In the genomic region with DNA sequence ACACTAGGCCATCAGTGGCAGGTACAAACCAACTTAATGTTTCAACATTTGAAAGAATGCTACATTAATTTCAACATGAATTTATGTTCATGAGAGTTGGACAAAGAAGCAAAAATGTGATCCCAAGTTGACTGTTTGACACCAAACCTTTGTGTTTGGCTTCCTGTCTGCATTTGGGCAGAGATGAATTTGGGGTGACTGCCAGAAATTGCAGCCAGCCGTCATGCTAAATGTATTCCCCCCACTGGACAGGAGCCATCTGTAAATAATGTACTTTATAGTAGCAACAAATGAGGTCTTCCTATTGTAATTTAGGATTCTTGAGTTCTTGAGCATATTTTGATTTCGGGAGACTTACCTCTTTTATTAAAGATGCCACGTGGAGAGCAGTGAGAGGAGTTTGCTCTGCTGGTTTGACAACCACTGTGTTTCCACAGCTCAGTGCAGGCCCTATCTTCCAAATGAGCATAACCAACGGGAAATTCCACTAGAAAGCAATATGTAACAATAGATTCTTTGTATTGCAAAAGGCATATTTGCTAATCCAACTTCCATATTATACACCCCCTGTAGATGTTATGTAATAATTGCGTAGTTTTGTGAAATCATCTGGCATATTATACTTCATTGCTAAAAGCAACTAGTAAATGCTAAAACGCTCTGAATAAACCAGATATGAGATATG, we compare ENCODE assay signal across 1 cellular context.
A peak's percentile ranks its signal among the peaks of the same experiment; 100 is the strongest.
TF ChIP-seq lines count a peak whose summit lies in the region.

No MANE protein-coding gene starts in this region.

TF ChIP-seq in HepG2, 621 proteins besides CTCF, POLR2A, EP300 and RAD21 (continued from another document and continues in another):
- no peak for TF ChIP-seq ZNF879 (CRISPR knock-in tag; IDR thresholded peaks at IDR 0.05)
- peak; percentile 60; the same call in 1 of the 2 replicates for TF ChIP-seq BCL6 (CRISPR knock-in tag; IDR thresholded peaks at IDR 0.05)
- TF ChIP-seq ZNF629 (CRISPR knock-in tag; conservative IDR thresholded peaks at IDR 0.05): no peak
- TF ChIP-seq ZFY (CRISPR knock-in tag; IDR thresholded peaks at IDR 0.05): no peak
- TF ChIP-seq, protein P1, sequence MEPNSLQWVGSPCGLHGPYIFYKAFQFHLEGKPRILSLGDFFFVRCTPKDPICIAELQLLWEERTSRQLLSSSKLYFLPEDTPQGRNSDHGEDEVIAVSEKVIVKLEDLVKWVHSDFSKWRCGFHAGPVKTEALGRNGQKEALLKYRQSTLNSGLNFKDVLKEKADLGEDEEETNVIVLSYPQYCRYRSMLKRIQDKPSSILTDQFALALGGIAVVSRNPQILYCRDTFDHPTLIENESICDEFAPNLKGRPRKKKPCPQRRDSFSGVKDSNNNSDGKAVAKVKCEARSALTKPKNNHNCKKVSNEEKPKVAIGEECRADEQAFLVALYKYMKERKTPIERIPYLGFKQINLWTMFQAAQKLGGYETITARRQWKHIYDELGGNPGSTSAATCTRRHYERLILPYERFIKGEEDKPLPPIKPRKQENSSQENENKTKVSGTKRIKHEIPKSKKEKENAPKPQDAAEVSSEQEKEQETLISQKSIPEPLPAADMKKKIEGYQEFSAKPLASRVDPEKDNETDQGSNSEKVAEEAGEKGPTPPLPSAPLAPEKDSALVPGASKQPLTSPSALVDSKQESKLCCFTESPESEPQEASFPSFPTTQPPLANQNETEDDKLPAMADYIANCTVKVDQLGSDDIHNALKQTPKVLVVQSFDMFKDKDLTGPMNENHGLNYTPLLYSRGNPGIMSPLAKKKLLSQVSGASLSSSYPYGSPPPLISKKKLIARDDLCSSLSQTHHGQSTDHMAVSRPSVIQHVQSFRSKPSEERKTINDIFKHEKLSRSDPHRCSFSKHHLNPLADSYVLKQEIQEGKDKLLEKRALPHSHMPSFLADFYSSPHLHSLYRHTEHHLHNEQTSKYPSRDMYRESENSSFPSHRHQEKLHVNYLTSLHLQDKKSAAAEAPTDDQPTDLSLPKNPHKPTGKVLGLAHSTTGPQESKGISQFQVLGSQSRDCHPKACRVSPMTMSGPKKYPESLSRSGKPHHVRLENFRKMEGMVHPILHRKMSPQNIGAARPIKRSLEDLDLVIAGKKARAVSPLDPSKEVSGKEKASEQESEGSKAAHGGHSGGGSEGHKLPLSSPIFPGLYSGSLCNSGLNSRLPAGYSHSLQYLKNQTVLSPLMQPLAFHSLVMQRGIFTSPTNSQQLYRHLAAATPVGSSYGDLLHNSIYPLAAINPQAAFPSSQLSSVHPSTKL (CRISPR knock-in tag; IDR thresholded peaks at IDR 0.05): peak; percentile 61
- TF ChIP-seq PHF5A (CRISPR knock-in tag; IDR thresholded peaks at IDR 0.05; ENCODE audit: low read depth, unreplicated experiment): no peak
- TF ChIP-seq, protein P2, sequence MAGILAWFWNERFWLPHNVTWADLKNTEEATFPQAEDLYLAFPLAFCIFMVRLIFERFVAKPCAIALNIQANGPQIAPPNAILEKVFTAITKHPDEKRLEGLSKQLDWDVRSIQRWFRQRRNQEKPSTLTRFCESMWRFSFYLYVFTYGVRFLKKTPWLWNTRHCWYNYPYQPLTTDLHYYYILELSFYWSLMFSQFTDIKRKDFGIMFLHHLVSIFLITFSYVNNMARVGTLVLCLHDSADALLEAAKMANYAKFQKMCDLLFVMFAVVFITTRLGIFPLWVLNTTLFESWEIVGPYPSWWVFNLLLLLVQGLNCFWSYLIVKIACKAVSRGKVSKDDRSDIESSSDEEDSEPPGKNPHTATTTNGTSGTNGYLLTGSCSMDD (CRISPR knock-in tag; IDR thresholded peaks at IDR 0.05): no peak
- TF ChIP-seq TGIF2 (CRISPR knock-in tag; IDR thresholded peaks at IDR 0.05): 0 out of 2 replicates have a peak, but pooled peaks have one; percentile 18
- TF ChIP-seq ZNF772 (CRISPR knock-in tag; IDR thresholded peaks at IDR 0.05): no peak
- TF ChIP-seq PPARG (CRISPR knock-in tag; conservative IDR thresholded peaks at IDR 0.05): no peak
- TF ChIP-seq ZFP36 (IDR thresholded peaks at IDR 0.05; ENCODE audit: borderline replicate concordance, low read depth, low read length, partially characterized antibody): no peak
- TF ChIP-seq ZSCAN25 (CRISPR knock-in tag; IDR thresholded peaks at IDR 0.05): no peak
- TF ChIP-seq, protein P3, sequence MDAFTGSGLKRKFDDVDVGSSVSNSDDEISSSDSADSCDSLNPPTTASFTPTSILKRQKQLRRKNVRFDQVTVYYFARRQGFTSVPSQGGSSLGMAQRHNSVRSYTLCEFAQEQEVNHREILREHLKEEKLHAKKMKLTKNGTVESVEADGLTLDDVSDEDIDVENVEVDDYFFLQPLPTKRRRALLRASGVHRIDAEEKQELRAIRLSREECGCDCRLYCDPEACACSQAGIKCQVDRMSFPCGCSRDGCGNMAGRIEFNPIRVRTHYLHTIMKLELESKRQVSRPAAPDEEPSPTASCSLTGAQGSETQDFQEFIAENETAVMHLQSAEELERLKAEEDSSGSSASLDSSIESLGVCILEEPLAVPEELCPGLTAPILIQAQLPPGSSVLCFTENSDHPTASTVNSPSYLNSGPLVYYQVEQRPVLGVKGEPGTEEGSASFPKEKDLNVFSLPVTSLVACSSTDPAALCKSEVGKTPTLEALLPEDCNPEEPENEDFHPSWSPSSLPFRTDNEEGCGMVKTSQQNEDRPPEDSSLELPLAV (CRISPR knock-in tag; conservative IDR thresholded peaks at IDR 0.05; ENCODE audit: low read depth): no peak
- 0 out of 2 replicates have a peak, but pooled peaks have one; percentile 44 for TF ChIP-seq NFIC (IDR thresholded peaks at IDR 0.05; ENCODE audit: low read length)
- TF ChIP-seq, protein P4, sequence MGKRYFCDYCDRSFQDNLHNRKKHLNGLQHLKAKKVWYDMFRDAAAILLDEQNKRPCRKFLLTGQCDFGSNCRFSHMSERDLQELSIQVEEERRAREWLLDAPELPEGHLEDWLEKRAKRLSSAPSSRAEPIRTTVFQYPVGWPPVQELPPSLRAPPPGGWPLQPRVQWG (CRISPR knock-in tag; IDR thresholded peaks at IDR 0.05; ENCODE audit: borderline replicate concordance, low read depth): no peak
- TF ChIP-seq NCOA2 (CRISPR knock-in tag; IDR thresholded peaks at IDR 0.05): peak; percentile 55
- peak; percentile 30; the same call in 1 of the 2 replicates for TF ChIP-seq SIX1 (CRISPR knock-in tag; IDR thresholded peaks at IDR 0.05; ENCODE audit: borderline replicate concordance)
- no peak for TF ChIP-seq GLI4 (CRISPR knock-in tag; IDR thresholded peaks at IDR 0.05; ENCODE audit: borderline replicate concordance)
- TF ChIP-seq ZNF614 (CRISPR knock-in tag; IDR thresholded peaks at IDR 0.05; ENCODE audit: borderline replicate concordance): no peak
- no peak for TF ChIP-seq ZMYM3 (CRISPR knock-in tag; IDR thresholded peaks at IDR 0.05)
- TF ChIP-seq, protein P5, sequence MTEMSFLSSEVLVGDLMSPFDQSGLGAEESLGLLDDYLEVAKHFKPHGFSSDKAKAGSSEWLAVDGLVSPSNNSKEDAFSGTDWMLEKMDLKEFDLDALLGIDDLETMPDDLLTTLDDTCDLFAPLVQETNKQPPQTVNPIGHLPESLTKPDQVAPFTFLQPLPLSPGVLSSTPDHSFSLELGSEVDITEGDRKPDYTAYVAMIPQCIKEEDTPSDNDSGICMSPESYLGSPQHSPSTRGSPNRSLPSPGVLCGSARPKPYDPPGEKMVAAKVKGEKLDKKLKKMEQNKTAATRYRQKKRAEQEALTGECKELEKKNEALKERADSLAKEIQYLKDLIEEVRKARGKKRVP (CRISPR knock-in tag; IDR thresholded peaks at IDR 0.05): no peak
- TF ChIP-seq ZNF343 (CRISPR knock-in tag; IDR thresholded peaks at IDR 0.05): no peak
- no peak for TF ChIP-seq DPF2 (CRISPR knock-in tag; IDR thresholded peaks at IDR 0.05; ENCODE audit: borderline replicate concordance, low read depth)
- no peak for TF ChIP-seq JUN (CRISPR knock-in tag; IDR thresholded peaks at IDR 0.05)
- TF ChIP-seq SMC3 (IDR thresholded peaks at IDR 0.05; ENCODE audit: low read length): peak; percentile 26; the same call in 1 of the 2 replicates
- TF ChIP-seq STAG1 (CRISPR knock-in tag; IDR thresholded peaks at IDR 0.05): no peak
- no peak for TF ChIP-seq ASH2L (IDR thresholded peaks at IDR 0.05; ENCODE audit: insufficient read length, low read depth, low read length)
- TF ChIP-seq ZMYM4 (CRISPR knock-in tag; IDR thresholded peaks at IDR 0.05): no peak; the same call in 1 of the 2 replicates
- TF ChIP-seq IRF2 (CRISPR knock-in tag; IDR thresholded peaks at IDR 0.05): no peak
- no peak for TF ChIP-seq TOPORS (CRISPR knock-in tag; IDR thresholded peaks at IDR 0.05)
- no peak for TF ChIP-seq KDM6A (CRISPR knock-in tag; IDR thresholded peaks at IDR 0.05; ENCODE audit: low read depth)
- no peak for TF ChIP-seq TEAD3 (CRISPR knock-in tag; optimal IDR thresholded peaks at IDR 0.05; ENCODE audit: borderline replicate concordance)
- TF ChIP-seq, protein P6, sequence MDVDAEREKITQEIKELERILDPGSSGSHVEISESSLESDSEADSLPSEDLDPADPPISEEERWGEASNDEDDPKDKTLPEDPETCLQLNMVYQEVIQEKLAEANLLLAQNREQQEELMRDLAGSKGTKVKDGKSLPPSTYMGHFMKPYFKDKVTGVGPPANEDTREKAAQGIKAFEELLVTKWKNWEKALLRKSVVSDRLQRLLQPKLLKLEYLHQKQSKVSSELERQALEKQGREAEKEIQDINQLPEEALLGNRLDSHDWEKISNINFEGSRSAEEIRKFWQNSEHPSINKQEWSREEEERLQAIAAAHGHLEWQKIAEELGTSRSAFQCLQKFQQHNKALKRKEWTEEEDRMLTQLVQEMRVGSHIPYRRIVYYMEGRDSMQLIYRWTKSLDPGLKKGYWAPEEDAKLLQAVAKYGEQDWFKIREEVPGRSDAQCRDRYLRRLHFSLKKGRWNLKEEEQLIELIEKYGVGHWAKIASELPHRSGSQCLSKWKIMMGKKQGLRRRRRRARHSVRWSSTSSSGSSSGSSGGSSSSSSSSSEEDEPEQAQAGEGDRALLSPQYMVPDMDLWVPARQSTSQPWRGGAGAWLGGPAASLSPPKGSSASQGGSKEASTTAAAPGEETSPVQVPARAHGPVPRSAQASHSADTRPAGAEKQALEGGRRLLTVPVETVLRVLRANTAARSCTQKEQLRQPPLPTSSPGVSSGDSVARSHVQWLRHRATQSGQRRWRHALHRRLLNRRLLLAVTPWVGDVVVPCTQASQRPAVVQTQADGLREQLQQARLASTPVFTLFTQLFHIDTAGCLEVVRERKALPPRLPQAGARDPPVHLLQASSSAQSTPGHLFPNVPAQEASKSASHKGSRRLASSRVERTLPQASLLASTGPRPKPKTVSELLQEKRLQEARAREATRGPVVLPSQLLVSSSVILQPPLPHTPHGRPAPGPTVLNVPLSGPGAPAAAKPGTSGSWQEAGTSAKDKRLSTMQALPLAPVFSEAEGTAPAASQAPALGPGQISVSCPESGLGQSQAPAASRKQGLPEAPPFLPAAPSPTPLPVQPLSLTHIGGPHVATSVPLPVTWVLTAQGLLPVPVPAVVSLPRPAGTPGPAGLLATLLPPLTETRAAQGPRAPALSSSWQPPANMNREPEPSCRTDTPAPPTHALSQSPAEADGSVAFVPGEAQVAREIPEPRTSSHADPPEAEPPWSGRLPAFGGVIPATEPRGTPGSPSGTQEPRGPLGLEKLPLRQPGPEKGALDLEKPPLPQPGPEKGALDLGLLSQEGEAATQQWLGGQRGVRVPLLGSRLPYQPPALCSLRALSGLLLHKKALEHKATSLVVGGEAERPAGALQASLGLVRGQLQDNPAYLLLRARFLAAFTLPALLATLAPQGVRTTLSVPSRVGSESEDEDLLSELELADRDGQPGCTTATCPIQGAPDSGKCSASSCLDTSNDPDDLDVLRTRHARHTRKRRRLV (CRISPR knock-in tag; IDR thresholded peaks at IDR 0.05): no peak
- no peak for TF ChIP-seq ZBTB1 (CRISPR knock-in tag; IDR thresholded peaks at IDR 0.05; ENCODE audit: borderline replicate concordance)
- TF ChIP-seq SMYD3 (CRISPR knock-in tag; IDR thresholded peaks at IDR 0.05): no peak
- TF ChIP-seq SYNCRIP (IDR thresholded peaks at IDR 0.05; ENCODE audit: insufficient read depth, low read depth, low read length): no peak
- TF ChIP-seq ZNF891 (CRISPR knock-in tag; IDR thresholded peaks at IDR 0.05): no peak
- TF ChIP-seq THYN1 (CRISPR knock-in tag; IDR thresholded peaks at IDR 0.05; ENCODE audit: borderline replicate concordance, low read depth): no peak
- peak; percentile 57; the same call in 1 of the 2 replicates for TF ChIP-seq SOX5 (CRISPR knock-in tag; IDR thresholded peaks at IDR 0.05; ENCODE audit: borderline replicate concordance)
- TF ChIP-seq ZNF441 (CRISPR knock-in tag; IDR thresholded peaks at IDR 0.05; ENCODE audit: borderline replicate concordance): no peak
- TF ChIP-seq, protein P7, sequence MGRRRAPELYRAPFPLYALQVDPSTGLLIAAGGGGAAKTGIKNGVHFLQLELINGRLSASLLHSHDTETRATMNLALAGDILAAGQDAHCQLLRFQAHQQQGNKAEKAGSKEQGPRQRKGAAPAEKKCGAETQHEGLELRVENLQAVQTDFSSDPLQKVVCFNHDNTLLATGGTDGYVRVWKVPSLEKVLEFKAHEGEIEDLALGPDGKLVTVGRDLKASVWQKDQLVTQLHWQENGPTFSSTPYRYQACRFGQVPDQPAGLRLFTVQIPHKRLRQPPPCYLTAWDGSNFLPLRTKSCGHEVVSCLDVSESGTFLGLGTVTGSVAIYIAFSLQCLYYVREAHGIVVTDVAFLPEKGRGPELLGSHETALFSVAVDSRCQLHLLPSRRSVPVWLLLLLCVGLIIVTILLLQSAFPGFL (CRISPR knock-in tag; IDR thresholded peaks at IDR 0.05): no peak
- peak; percentile 22; the same call in 1 of the 2 replicates for TF ChIP-seq THAP11 (CRISPR knock-in tag; IDR thresholded peaks at IDR 0.05)
- no peak for TF ChIP-seq ZNF547 (CRISPR knock-in tag; IDR thresholded peaks at IDR 0.05)
- no peak for TF ChIP-seq ZNF549 (CRISPR knock-in tag; IDR thresholded peaks at IDR 0.05)
- TF ChIP-seq ZNF382 (CRISPR knock-in tag; IDR thresholded peaks at IDR 0.05; ENCODE audit: borderline replicate concordance): no peak
- peak; percentile 85 for TF ChIP-seq CEBPG (CRISPR knock-in tag; IDR thresholded peaks at IDR 0.05)
- TF ChIP-seq ZNF674 (CRISPR knock-in tag; IDR thresholded peaks at IDR 0.05; ENCODE audit: low read depth): no peak
- no peak for TF ChIP-seq SNRNP70 (IDR thresholded peaks at IDR 0.05; ENCODE audit: low read depth, low read length)
- TF ChIP-seq HMGA1 (CRISPR knock-in tag; conservative IDR thresholded peaks at IDR 0.05): no peak
- TF ChIP-seq, protein P8, sequence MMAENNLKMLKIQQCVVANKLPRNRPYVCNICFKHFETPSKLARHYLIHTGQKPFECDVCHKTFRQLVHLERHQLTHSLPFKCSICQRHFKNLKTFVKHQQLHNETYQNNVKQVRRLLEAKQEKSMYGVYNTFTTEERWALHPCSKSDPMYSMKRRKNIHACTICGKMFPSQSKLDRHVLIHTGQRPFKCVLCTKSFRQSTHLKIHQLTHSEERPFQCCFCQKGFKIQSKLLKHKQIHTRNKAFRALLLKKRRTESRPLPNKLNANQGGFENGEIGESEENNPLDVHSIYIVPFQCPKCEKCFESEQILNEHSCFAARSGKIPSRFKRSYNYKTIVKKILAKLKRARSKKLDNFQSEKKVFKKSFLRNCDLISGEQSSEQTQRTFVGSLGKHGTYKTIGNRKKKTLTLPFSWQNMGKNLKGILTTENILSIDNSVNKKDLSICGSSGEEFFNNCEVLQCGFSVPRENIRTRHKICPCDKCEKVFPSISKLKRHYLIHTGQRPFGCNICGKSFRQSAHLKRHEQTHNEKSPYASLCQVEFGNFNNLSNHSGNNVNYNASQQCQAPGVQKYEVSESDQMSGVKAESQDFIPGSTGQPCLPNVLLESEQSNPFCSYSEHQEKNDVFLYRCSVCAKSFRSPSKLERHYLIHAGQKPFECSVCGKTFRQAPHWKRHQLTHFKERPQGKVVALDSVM (CRISPR knock-in tag; IDR thresholded peaks at IDR 0.05): no peak
